Comparison of ENCODE assay signal across 29 cellular contexts in genomic region chr4:113943085-113943484, GRCh38.
"Had no signal": no experiment of that assay in that cellular context is flagged by ENCODE, and none has a peak within 500 bp of the region (broad histone marks: within the 10 kb centered on the region; RNA-seq: fewer than 3 reads in every experiment).

No MANE protein-coding gene starts in this region.

- ATAC-seq: esophagus mucosa; gastrocnemius medialis; left lobe of liver; mucosa of descending colon; natural killer cell treated with Interleukin-12 subunit alpha and Interleukin-12 subunit beta and Interleukin-15 and Interleukin-18, amount 100 ng/mL, for 72 hours; psoas muscle; right cardiac atrium; stimulated activated effector memory CD8-positive, alpha-beta T cell treated with anti-CD3 and anti-CD28 coated beads, Interleukin-12 subunit alpha, Interleukin-12 subunit beta, amount 100 ng/mL, for 72 hours had no signal

- H3K27ac Mint-ChIP-seq: dendritic cell treated with granulocyte-macrophage colony-stimulating factor and Interleukin-4, amounts not matched to agents 40 ng/mL and 50 ng/mL, for 4 days; endodermal cell; memory B cell; naive B cell; natural killer cell treated with Interleukin-12 subunit alpha and Interleukin-12 subunit beta and Interleukin-15 and Interleukin-18, amount 100 ng/mL, for 72 hours; stimulated activated effector memory CD8-positive, alpha-beta T cell treated with anti-CD3 and anti-CD28 coated beads, Interleukin-12 subunit alpha, Interleukin-12 subunit beta, amount 100 ng/mL, for 72 hours; type B pancreatic cell had no signal

- H3K4me3 Mint-ChIP-seq: dendritic cell treated with granulocyte-macrophage colony-stimulating factor and Interleukin-4, amounts not matched to agents 40 ng/mL and 50 ng/mL, for 4 days; endodermal cell; memory B cell; naive B cell; natural killer cell treated with Interleukin-12 subunit alpha and Interleukin-12 subunit beta and Interleukin-15 and Interleukin-18, amount 100 ng/mL, for 72 hours; stimulated activated effector memory CD8-positive, alpha-beta T cell treated with anti-CD3 and anti-CD28 coated beads, Interleukin-12 subunit alpha, Interleukin-12 subunit beta, amount 100 ng/mL, for 72 hours; type B pancreatic cell had no signal

- H3K9me3 Mint-ChIP-seq: dendritic cell treated with granulocyte-macrophage colony-stimulating factor and Interleukin-4, amounts not matched to agents 40 ng/mL and 50 ng/mL, for 4 days; endodermal cell; memory B cell; natural killer cell treated with Interleukin-12 subunit alpha and Interleukin-12 subunit beta and Interleukin-15 and Interleukin-18, amount 100 ng/mL, for 72 hours; stimulated activated effector memory CD8-positive, alpha-beta T cell treated with anti-CD3 and anti-CD28 coated beads, Interleukin-12 subunit alpha, Interleukin-12 subunit beta, amount 100 ng/mL, for 72 hours; type B pancreatic cell had no signal

- H3K4me1 ChIP-seq: colonic mucosa, gastrocnemius medialis, psoas muscle, sigmoid colon, thyroid gland had no signal

- H3K36me3 Mint-ChIP-seq: memory B cell; naive B cell; natural killer cell treated with Interleukin-12 subunit alpha and Interleukin-12 subunit beta and Interleukin-15 and Interleukin-18, amount 100 ng/mL, for 72 hours; stimulated activated effector memory CD8-positive, alpha-beta T cell treated with anti-CD3 and anti-CD28 coated beads, Interleukin-12 subunit alpha, Interleukin-12 subunit beta, amount 100 ng/mL, for 72 hours; type B pancreatic cell had no signal

- H3K27ac ChIP-seq: colonic mucosa, epithelial cell of prostate, gastrocnemius medialis, ovary, psoas muscle, sigmoid colon, stomach, thyroid gland had no signal

- H3K36me3 ChIP-seq: colonic mucosa, gastrocnemius medialis, ovary, sigmoid colon, stomach, thyroid gland had no signal

- H3K4me1 Mint-ChIP-seq: endodermal cell, memory B cell, naive B cell had no signal

- H3K27me3 ChIP-seq: colonic mucosa, gastrocnemius medialis, ovary, sigmoid colon, stomach, thyroid gland had no signal

- DNase-seq: colonic mucosa; effector CD8-positive, alpha-beta T cell; endodermal cell; foreskin fibroblast; gastrocnemius medialis; head of caudate nucleus; kidney; mucosa of descending colon; naive B cell; nucleus accumbens; ovary; posterior cingulate gyrus; psoas muscle; right cardiac atrium; sigmoid colon; stimulated activated CD4-positive, alpha-beta T cell treated with anti-CD3 and anti-CD28 coated beads, Interleukin-2, amount 100 ng/mL, for 24 hours; stimulated activated CD4-positive, alpha-beta T cell treated with anti-CD3 and anti-CD28 coated beads, Interleukin-4, amount 100 ng/mL, for 24 hours; stimulated activated naive CD4-positive, alpha-beta T cell treated with Interleukin-2 at 50 U/mL for 16 hours; stomach; thyroid gland had no signal

- H3K27me3 Mint-ChIP-seq: type B pancreatic cell had no signal

- H3K4me3 ChIP-seq: colonic mucosa, gastrocnemius medialis, lung, mucosa of descending colon, ovary, psoas muscle, sigmoid colon, stomach, thyroid gland had no signal

- H3K9me3 ChIP-seq: colonic mucosa, gastrocnemius medialis, mucosa of descending colon, ovary, psoas muscle, sigmoid colon, stomach, thyroid gland had no signal
